Comparison of ENCODE assay signal across 8 cellular contexts in the genomic region with DNA sequence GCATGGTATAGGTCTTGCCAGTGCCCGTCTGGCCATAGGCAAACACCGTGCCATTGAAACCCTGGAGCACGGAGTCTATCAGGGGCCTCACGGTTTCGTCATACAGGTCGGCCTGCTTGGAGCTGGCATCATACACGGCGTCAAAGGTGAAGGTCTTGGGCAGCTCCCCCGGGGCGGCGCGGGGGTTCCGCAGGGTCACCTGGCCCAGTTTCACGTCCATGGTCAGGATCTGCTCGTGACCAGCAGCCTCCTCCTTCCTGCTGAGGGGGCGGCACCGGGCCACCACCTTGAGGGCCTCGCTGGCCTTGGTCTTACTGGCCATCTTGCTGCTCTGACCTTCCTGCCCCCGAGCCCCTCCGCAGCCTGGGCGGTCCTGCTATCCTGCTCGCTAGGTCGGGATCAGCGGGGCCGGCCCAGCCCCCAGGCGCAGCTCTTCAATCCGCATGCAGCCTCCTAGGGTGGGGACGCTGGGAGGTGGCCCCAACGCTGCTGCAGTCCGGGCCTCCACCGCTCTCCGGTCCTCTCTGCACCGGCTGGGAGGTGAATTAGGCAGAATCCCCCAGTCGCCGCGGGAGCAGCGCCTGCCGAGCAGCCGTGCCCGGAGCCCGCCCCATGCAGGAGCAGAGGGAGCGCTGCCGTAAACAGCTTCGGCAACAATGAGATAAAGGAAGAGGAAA. TPM values are rescaled to one million over a fixed set of nuclear protein-coding genes. Genes with fewer than 3 reads are reported as not detected.
DNase-seq lines count a peak whose midpoint lies in the region; ATAC-seq and TF ChIP-seq lines count a peak whose summit lies in the region.

No MANE protein-coding gene starts in this region.

- H3K4me1 ChIP-seq in BLaER1: peaks cover 50% of the 10 kb centered on the region
- H3K4me1 ChIP-seq in liver (ENCODE audit: control insufficient read depth in 4 of 4, insufficient read depth in 4 of 4, low read length in 3 of 4): peaks cover 2 to 11% (median 6%) of the 10 kb centered on the region in 4 donors
- peaks cover 0 to 22% (median 15%) of the 10 kb centered on the region in 5 donors for H3K4me1 ChIP-seq in subcutaneous abdominal adipose tissue (ENCODE audit: control insufficient read depth in 5 of 5, insufficient read depth in 5 of 5, low read length in 5 of 5)

- H3K4me2 ChIP-seq in BLaER1: peak overlapping the region; percentile 99

- H3K9ac ChIP-seq in BLaER1: peak overlapping the region; percentile 85
- no peak overlapping the region for H3K9ac ChIP-seq in liver (ENCODE audit: low read depth in 1 of 2, low read length in 2 of 2)
- peak overlapping the region in 4 of 5 donors; percentile 40 to 78 (median 70) for H3K9ac ChIP-seq in subcutaneous abdominal adipose tissue (ENCODE audit: low read length in 5 of 5)

- H3K27me3 ChIP-seq in BLaER1 (no peaks in the 10 kb centered on the region), liver (ENCODE audit: control insufficient read depth in 4 of 4, insufficient read depth in 4 of 4, low read length in 3 of 4) (no peaks in the 10 kb centered on the region), subcutaneous abdominal adipose tissue (ENCODE audit: control insufficient read depth in 5 of 5, insufficient read depth in 4 of 5, low read length in 5 of 5) (no peaks in the 10 kb centered on the region)

- TF ChIP-seq CTCF in LNCaP clone FGC (IDR thresholded peaks at IDR 0.05; ENCODE audit: control insufficient read depth, extremely low read depth, insufficient read depth) (no peak), cardiac fibroblast (IDR thresholded peaks at IDR 0.05; ENCODE audit: low read depth, low read length) (no peak), liver (IDR thresholded peaks at IDR 0.05; ENCODE audit: low read depth, low read length, missing input control) (no peak)

- DNase-seq in LNCaP clone FGC (ENCODE audit: low read depth): no peak
- DNase-seq in cardiac fibroblast (ENCODE audit: low read depth in 2 of 2): no peak
- DNase-seq in 8988T: no peak
- no peak for DNase-seq in NCI-H446 (lab: John Stamatoyannopoulos, UW)

- H4K20me1 ChIP-seq in BLaER1: no peaks in the 10 kb centered on the region

- H3K27ac ChIP-seq in BLaER1 (peak overlapping the region; percentile 79), liver (ENCODE audit: low read depth in 1 of 2, low read length in 2 of 2) (no peak overlapping the region), subcutaneous abdominal adipose tissue (ENCODE audit: low read depth, low read length) (no peak overlapping the region)

- no peak for TF ChIP-seq RAD21 in liver (IDR thresholded peaks at IDR 0.05)

- H3K36me3 ChIP-seq in BLaER1: peaks cover 9% of the 10 kb centered on the region; the same call in 1 of the 2 replicates
- no peaks in the 10 kb centered on the region for H3K36me3 ChIP-seq in liver (ENCODE audit: control insufficient read depth in 4 of 4, insufficient read depth in 3 of 4, low read depth in 1 of 4, low read length in 3 of 4)
- no peaks in the 10 kb centered on the region for H3K36me3 ChIP-seq in subcutaneous abdominal adipose tissue (ENCODE audit: control insufficient read depth in 5 of 5, insufficient read depth in 5 of 5, low read length in 5 of 5)

- H3K4me3 ChIP-seq in BLaER1 (peak overlapping the region; percentile 78), LNCaP clone FGC (ENCODE audit: low read depth, low read length) (peak overlapping the region; percentile 62), cardiac fibroblast (replicated peaks in 1 of 2; ENCODE audit: low read depth in 2 of 2, low read length in 2 of 2) (peak overlapping the region; percentile 80 to 83), liver (ENCODE audit: low read depth in 1 of 3, low read length in 3 of 3) (peak overlapping the region in 2 of 3 donors; percentile 64 to 76), subcutaneous abdominal adipose tissue (ENCODE audit: low read depth in 1 of 5, low read length in 5 of 5) (peak overlapping the region in 4 of 5 donors; percentile 76 to 92 (median 78))

- WGBS in liver: 24% methylated on average over 44 of the region's 44 CpGs

- ATAC-seq in GM19351 (IDR thresholded peaks at IDR 0.05; ENCODE audit: unreplicated experiment): peak; percentile 35

- H3K9me3 ChIP-seq in BLaER1: no peaks in the 10 kb centered on the region
- H3K9me3 ChIP-seq in liver (ENCODE audit: control insufficient read depth in 4 of 4, low read length in 3 of 4): no peaks in the 10 kb centered on the region
- no peaks in the 10 kb centered on the region for H3K9me3 ChIP-seq in subcutaneous abdominal adipose tissue (ENCODE audit: control insufficient read depth in 5 of 5, low read length in 5 of 5)

TF ChIP-seq in liver, 16 proteins besides CTCF, POLR2A, EP300 and RAD21:
- no peak for TF ChIP-seq HNF4G (IDR thresholded peaks at IDR 0.05)
- TF ChIP-seq JUND (IDR thresholded peaks at IDR 0.05): no peak
- TF ChIP-seq GABPA (IDR thresholded peaks at IDR 0.05 in 1 of 2, conservative IDR thresholded peaks at IDR 0.05 in 1 of 2): no peak
- no peak for TF ChIP-seq NR2F2 (IDR thresholded peaks at IDR 0.05)
- TF ChIP-seq RXRA (IDR thresholded peaks at IDR 0.05): no peak
- TF ChIP-seq, protein P1, sequence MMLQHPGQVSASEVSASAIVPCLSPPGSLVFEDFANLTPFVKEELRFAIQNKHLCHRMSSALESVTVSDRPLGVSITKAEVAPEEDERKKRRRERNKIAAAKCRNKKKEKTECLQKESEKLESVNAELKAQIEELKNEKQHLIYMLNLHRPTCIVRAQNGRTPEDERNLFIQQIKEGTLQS (IDR thresholded peaks at IDR 0.05): no peak
- no peak for TF ChIP-seq YY1 (IDR thresholded peaks at IDR 0.05)
- no peak for TF ChIP-seq EGR1 (IDR thresholded peaks at IDR 0.05; ENCODE audit: low read depth in 2 of 2)
- TF ChIP-seq TAF1 (conservative IDR thresholded peaks at IDR 0.05): no peak
- TF ChIP-seq, protein P2, sequence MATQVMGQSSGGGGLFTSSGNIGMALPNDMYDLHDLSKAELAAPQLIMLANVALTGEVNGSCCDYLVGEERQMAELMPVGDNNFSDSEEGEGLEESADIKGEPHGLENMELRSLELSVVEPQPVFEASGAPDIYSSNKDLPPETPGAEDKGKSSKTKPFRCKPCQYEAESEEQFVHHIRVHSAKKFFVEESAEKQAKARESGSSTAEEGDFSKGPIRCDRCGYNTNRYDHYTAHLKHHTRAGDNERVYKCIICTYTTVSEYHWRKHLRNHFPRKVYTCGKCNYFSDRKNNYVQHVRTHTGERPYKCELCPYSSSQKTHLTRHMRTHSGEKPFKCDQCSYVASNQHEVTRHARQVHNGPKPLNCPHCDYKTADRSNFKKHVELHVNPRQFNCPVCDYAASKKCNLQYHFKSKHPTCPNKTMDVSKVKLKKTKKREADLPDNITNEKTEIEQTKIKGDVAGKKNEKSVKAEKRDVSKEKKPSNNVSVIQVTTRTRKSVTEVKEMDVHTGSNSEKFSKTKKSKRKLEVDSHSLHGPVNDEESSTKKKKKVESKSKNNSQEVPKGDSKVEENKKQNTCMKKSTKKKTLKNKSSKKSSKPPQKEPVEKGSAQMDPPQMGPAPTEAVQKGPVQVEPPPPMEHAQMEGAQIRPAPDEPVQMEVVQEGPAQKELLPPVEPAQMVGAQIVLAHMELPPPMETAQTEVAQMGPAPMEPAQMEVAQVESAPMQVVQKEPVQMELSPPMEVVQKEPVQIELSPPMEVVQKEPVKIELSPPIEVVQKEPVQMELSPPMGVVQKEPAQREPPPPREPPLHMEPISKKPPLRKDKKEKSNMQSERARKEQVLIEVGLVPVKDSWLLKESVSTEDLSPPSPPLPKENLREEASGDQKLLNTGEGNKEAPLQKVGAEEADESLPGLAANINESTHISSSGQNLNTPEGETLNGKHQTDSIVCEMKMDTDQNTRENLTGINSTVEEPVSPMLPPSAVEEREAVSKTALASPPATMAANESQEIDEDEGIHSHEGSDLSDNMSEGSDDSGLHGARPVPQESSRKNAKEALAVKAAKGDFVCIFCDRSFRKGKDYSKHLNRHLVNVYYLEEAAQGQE (IDR thresholded peaks at IDR 0.05): no peak
- TF ChIP-seq FOXA2 (IDR thresholded peaks at IDR 0.05): no peak
- TF ChIP-seq, protein P3, sequence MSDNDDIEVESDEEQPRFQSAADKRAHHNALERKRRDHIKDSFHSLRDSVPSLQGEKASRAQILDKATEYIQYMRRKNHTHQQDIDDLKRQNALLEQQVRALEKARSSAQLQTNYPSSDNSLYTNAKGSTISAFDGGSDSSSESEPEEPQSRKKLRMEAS (IDR thresholded peaks at IDR 0.05): no peak
- no peak for TF ChIP-seq SP1 (IDR thresholded peaks at IDR 0.05)
- TF ChIP-seq FOXA1 (IDR thresholded peaks at IDR 0.05): no peak
- no peak for TF ChIP-seq HNF4A (conservative IDR thresholded peaks at IDR 0.05)

RNA-seq across cellular contexts. Expression of a gene that starts 0.6 kb away (rescaled TPM):
- under 1 TPM; 0.67 to 0.93 TPM for total RNA-seq in liver
- under 1 TPM; 0.26 to 0.68 TPM for polyA plus RNA-seq in liver

RNA-seq across cellular contexts. Expression of a gene that starts 52.1 kb away (rescaled TPM):
- total RNA-seq in liver: 10 to 100 TPM; 51.5 to 52.2 TPM
- 10 to 100 TPM; 26.6 to 31.7 TPM for polyA plus RNA-seq in liver

Comparison
In these comparisons a context has a peak if more than half of its experiments do, and no peak if none do; other contexts are left out.
1. H3K9ac ChIP-seq: peak in BLaER1 (single experiment) and subcutaneous abdominal adipose tissue (4 of 5); none in liver (0 of 2).
2. Peak in every context shown above with its lines, with median percentiles within 50 percentile points of each other: H3K4me3 ChIP-seq.